1 cellular context compared by ENCODE assay signal in genomic region chr21:42796327-42797062, GRCh38.
TF ChIP-seq lines count a peak whose summit lies in the region.

No MANE protein-coding gene starts in this region.

TF ChIP-seq in H1, 55 proteins besides CTCF, POLR2A, EP300 and RAD21 (continued from another document):
- TF ChIP-seq ATF2 (IDR thresholded peaks at IDR 0.05; ENCODE audit: low read length): no peak
- TF ChIP-seq CHD1 (IDR thresholded peaks at IDR 0.05; ENCODE audit: low read depth, low read length): no peak
- TF ChIP-seq, protein P1, sequence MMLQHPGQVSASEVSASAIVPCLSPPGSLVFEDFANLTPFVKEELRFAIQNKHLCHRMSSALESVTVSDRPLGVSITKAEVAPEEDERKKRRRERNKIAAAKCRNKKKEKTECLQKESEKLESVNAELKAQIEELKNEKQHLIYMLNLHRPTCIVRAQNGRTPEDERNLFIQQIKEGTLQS (IDR thresholded peaks at IDR 0.05; ENCODE audit: insufficient read depth, low read depth, low read length): no peak
- no peak for TF ChIP-seq CBX5 (IDR thresholded peaks at IDR 0.05; ENCODE audit: low read depth, low read length)
- no peak for TF ChIP-seq RBBP5 (IDR thresholded peaks at IDR 0.05; ENCODE audit: borderline replicate concordance, low read depth, low read length)
- TF ChIP-seq JUN (IDR thresholded peaks at IDR 0.05; ENCODE audit: low read depth, low read length): no peak
- TF ChIP-seq NRF1 (IDR thresholded peaks at IDR 0.05; ENCODE audit: low read depth, low read length): no peak
- TF ChIP-seq CREB1 (IDR thresholded peaks at IDR 0.05): no peak
